ENCODE assay signal across 17 cellular contexts in genomic region chr3:150747909-150748568, GRCh38. TPM values are rescaled to one million over a fixed set of nuclear protein-coding genes. Genes with fewer than 3 reads are reported as not detected.
A peak's percentile ranks its signal among the peaks of the same experiment; 100 is the strongest.
DNase-seq lines count a peak whose midpoint lies in the region; ATAC-seq and TF ChIP-seq lines count a peak whose summit lies in the region.
"Had no signal": no experiment of that assay in that cellular context is flagged by ENCODE, and none has a peak within 500 bp of the region (broad histone marks: within the 10 kb centered on the region; RNA-seq: fewer than 3 reads in every experiment).

No MANE protein-coding gene starts in this region.

- no peak overlapping the region for H3K23ac ChIP-seq in trophoblast cell (ENCODE audit: low read length)

- H3K79me1 ChIP-seq in trophoblast cell (ENCODE audit: low read length) = peaks cover under 1% of the 10 kb centered on the region

- H3K14ac ChIP-seq in trophoblast cell (ENCODE audit: low read length) = no peak overlapping the region

- ATAC-seq in HG02870 (IDR thresholded peaks at IDR 0.05; ENCODE audit: unreplicated experiment) (peak; percentile 38), esophagus mucosa (no peak)
- ATAC-seq in activated T-helper 17 cell treated with anti-CD3 and anti-CD28 coated beads, Interleukin-2, amount 50 U/mL, for 72 hours (replicated peaks) = no peak

- H2BK120ac ChIP-seq in trophoblast cell (ENCODE audit: insufficient read depth, low read length, poor library complexity) = no peak overlapping the region

- intact Hi-C loops in colonic mucosa (cut with DNase I) = no loop called here

- H3K9ac ChIP-seq in trophoblast cell (ENCODE audit: low read length) = no peak overlapping the region
- no peak overlapping the region for H3K9ac ChIP-seq in colonic mucosa (ENCODE audit: low read depth in 2 of 2, low read length in 2 of 2)

- no peak overlapping the region for H2BK5ac ChIP-seq in trophoblast cell (ENCODE audit: low read depth, low read length, poor library complexity)

- H4K8ac ChIP-seq in trophoblast cell (ENCODE audit: low read depth, low read length) = no peak overlapping the region

- H2AK5ac ChIP-seq in trophoblast cell (ENCODE audit: low read length) = no peak overlapping the region

- peaks cover 6 to 7% of the 10 kb centered on the region in 2 experiments for H3K36me3 ChIP-seq in trophoblast cell (ENCODE audit: control insufficient read depth in 1 of 2, insufficient read depth in 2 of 2, low read length in 2 of 2)
- H3K36me3 ChIP-seq in colonic mucosa = no peaks in the 10 kb centered on the region

- H3K27me3 ChIP-seq in trophoblast cell (ENCODE audit: insufficient read depth, low read length) (no peaks in the 10 kb centered on the region), colonic mucosa (no peaks in the 10 kb centered on the region)
- H3K27me3 ChIP-seq: upper lobe of left lung had no signal

- peaks cover 10 to 24% of the 10 kb centered on the region in 2 experiments for H3K4me1 ChIP-seq in trophoblast cell (ENCODE audit: control insufficient read depth in 1 of 2, insufficient read depth in 2 of 2, low read length in 2 of 2)
- H3K4me1 ChIP-seq in colonic mucosa = peaks cover 23% of the 10 kb centered on the region

- H3K4me3 ChIP-seq in trophoblast cell (ENCODE audit: low read depth, low read length) (no peak overlapping the region), colonic mucosa (no peak overlapping the region)
- H3K4me3 ChIP-seq: upper lobe of left lung had no signal

- H4K91ac ChIP-seq in trophoblast cell (ENCODE audit: low read depth, low read length) = no peak overlapping the region

- peaks cover 7% of the 10 kb centered on the region for H3K79me2 ChIP-seq in trophoblast cell (ENCODE audit: control insufficient read depth, insufficient read depth, low read length, poor library complexity)

- DNase-seq in NCI-H748 (lab: John Stamatoyannopoulos, UW; ENCODE audit: unreplicated experiment) = peak; percentile 32
- no peak for DNase-seq in NCI-H748 treated with DMSO at 0.1 percent for 48 hours (lab: John Stamatoyannopoulos, UW)
- DNase-seq in trophoblast cell = peak; percentile 29 to 94
- DNase-seq in glomerular visceral epithelial cell (ENCODE audit: extremely low spot score) = no peak
- no peak for DNase-seq in colonic mucosa
- DNase-seq: DMS79, nucleus accumbens, small intestine, T1000, upper lobe of left lung had no signal

- no peak overlapping the region for H3K18ac ChIP-seq in trophoblast cell (ENCODE audit: low read length)

- H3K27ac Mint-ChIP-seq in activated T-helper 17 cell treated with anti-CD3 and anti-CD28 coated beads, Interleukin-2, amount 50 U/mL, for 72 hours = no peak overlapping the region

- no peak overlapping the region for H2AFZ ChIP-seq in trophoblast cell (ENCODE audit: insufficient read depth, low read length, poor library complexity)

- no peaks in the 10 kb centered on the region for H3K27me3 Mint-ChIP-seq in activated T-helper 17 cell treated with anti-CD3 and anti-CD28 coated beads, Interleukin-2, amount 50 U/mL, for 72 hours

- no peak overlapping the region for H3K4me2 ChIP-seq in trophoblast cell (ENCODE audit: low read length)

- peaks cover 100% of the 10 kb centered on the region for H3K36me3 Mint-ChIP-seq in activated T-helper 17 cell treated with anti-CD3 and anti-CD28 coated beads, Interleukin-2, amount 50 U/mL, for 72 hours (ENCODE audit: low read depth)

- H3K4me1 Mint-ChIP-seq in activated T-helper 17 cell treated with anti-CD3 and anti-CD28 coated beads, Interleukin-2, amount 50 U/mL, for 72 hours = peaks cover 80% of the 10 kb centered on the region

- H3K4me3 Mint-ChIP-seq in activated T-helper 17 cell treated with anti-CD3 and anti-CD28 coated beads, Interleukin-2, amount 50 U/mL, for 72 hours = peak overlapping the region; percentile 76

- no CpG with 5 or more reads among the region's 3 CpGs for WGBS in trophoblast cell (ENCODE audit: extremely low coverage, insufficient coverage, insufficient read length)

- no peaks in the 10 kb centered on the region for H3K9me3 ChIP-seq in trophoblast cell (ENCODE audit: insufficient read depth, low read depth, low read length)
- H3K9me3 ChIP-seq in colonic mucosa = no peaks in the 10 kb centered on the region
- H3K9me3 ChIP-seq: upper lobe of left lung had no signal

- H4K12ac ChIP-seq in trophoblast cell (ENCODE audit: low read depth, low read length) = no peak overlapping the region

- no peaks in the 10 kb centered on the region for H3K9me3 Mint-ChIP-seq in activated T-helper 17 cell treated with anti-CD3 and anti-CD28 coated beads, Interleukin-2, amount 50 U/mL, for 72 hours
- H3K9me3 Mint-ChIP-seq: activated naive CD4-positive, alpha-beta T cell treated with anti-CD3 and anti-CD28 coated beads, Interleukin-2, amount 50 U/mL, for 72 hours had no signal

- no peak overlapping the region for H2BK12ac ChIP-seq in trophoblast cell (ENCODE audit: low read length)

- H3K27ac ChIP-seq in trophoblast cell (ENCODE audit: low read depth, low read length) (no peak overlapping the region), colonic mucosa (no peak overlapping the region)
- H3K27ac ChIP-seq: RWPE1 had no signal

- no peak for TF ChIP-seq CTCF in colonic mucosa (IDR thresholded peaks at IDR 0.05)

- peak overlapping the region; percentile 77 for H3K4ac ChIP-seq in trophoblast cell (ENCODE audit: low read depth, low read length)

RNA-seq across cellular contexts. Expression of gene SIAH2, which starts 14.9 kb away (rescaled TPM):
- total RNA-seq in activated T-helper 17 cell treated with anti-CD3 and anti-CD28 coated beads, Interleukin-2, amount 50 U/mL, for 72 hours = 10 to 100 TPM; 42.8 to 92.4 TPM
- polyA plus RNA-seq in trophoblast cell (2013) = 85.5 and 90.6 TPM in 2 replicates
- total RNA-seq in colonic mucosa = 10 to 100 TPM; 27.9 to 33.8 TPM
- total RNA-seq in esophagus mucosa = 44.8 TPM

RNA-seq across cellular contexts. Expression of gene ERICH6, which starts 44.3 kb away (rescaled TPM):
- under 1 TPM in 1 of 2 donors, not detected in 1; 0.21 TPM for total RNA-seq in activated T-helper 17 cell treated with anti-CD3 and anti-CD28 coated beads, Interleukin-2, amount 50 U/mL, for 72 hours
- polyA plus RNA-seq in trophoblast cell (2013) = 0.03 and 0.06 TPM in 2 replicates
- not detected for total RNA-seq in colonic mucosa
- total RNA-seq in esophagus mucosa = not detected
- total RNA-seq: activated CD8-positive, alpha-beta memory T cell treated with anti-CD3 and anti-CD28 coated beads for 36 hours; activated naive CD4-positive, alpha-beta T cell treated with anti-CD3 and anti-CD28 coated beads, Interleukin-2, amount 50 U/mL, for 72 hours; NCI-H460 had no signal
- polyA plus RNA-seq: small intestine had no signal

Comparison
In these comparisons a context has a peak if more than half of its experiments do, and no peak if none do; other contexts are left out.
1. DNase-seq: peak in NCI-H748 (single experiment) and trophoblast cell (2 of 2); none in NCI-H748 treated with DMSO at 0.1 percent for 48 hours (single experiment), glomerular visceral epithelial cell (single experiment) and colonic mucosa (single experiment).